Comparison of ENCODE assay signal across 29 cellular contexts in the genomic region with DNA sequence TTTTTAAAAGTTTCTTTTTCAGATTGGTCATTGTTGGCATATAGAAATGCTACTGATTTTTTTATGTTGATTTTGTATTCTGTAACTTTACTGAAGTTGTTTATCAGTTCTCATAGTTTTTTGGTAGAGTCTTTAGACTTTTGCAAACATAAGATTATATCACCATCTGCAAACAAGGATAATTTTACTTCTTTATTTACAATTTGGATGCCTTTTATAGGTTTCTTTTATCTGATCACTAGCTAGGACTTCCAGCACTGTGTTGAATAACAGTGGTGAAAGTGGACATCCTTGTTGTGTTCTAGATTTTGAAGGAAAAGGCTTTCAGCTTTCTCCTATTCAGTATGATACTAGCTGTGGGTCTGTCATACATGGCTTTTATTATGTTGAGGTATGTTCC.
"Had no signal": no experiment of that assay in that cellular context is flagged by ENCODE, and none has a peak within 500 bp of the region (broad histone marks: within the 10 kb centered on the region; RNA-seq: fewer than 3 reads in every experiment).

No MANE protein-coding gene starts in this region.

- H3K4me3 ChIP-seq: ascending aorta, cardiac muscle cell had no signal

- H3K27ac ChIP-seq: ascending aorta, cardiac muscle cell, WERI-Rb-1 had no signal

- ATAC-seq: activated CD4-positive, alpha-beta T cell treated with anti-CD3 and anti-CD28 coated beads for 36 hours; activated CD4-positive, CD25-positive, alpha-beta regulatory T cell treated with anti-CD3 and anti-CD28 coated beads, Interleukin-2, amount 50 U/mL, for 24 hours; activated CD8-positive, alpha-beta memory T cell treated with anti-CD3 and anti-CD28 coated beads, Interleukin-2, amount 10 ng/mL, durations not matched to agents 7 days and 5 days; activated CD8-positive, alpha-beta T cell treated with anti-CD3 and anti-CD28 coated beads, Interleukin-2, amount 10 ng/mL, durations not matched to agents 7 days and 5 days; activated naive CD8-positive, alpha-beta T cell treated with anti-CD3 and anti-CD28 coated beads, Interleukin-2, amount 50 U/mL, for 24 hours; WTC11 had no signal

- DNase-seq: activated CD4-positive, alpha-beta memory T cell treated with anti-CD3 and anti-CD28 coated beads, Interleukin-2, amount 10 ng/mL, durations not matched to agents 7 days and 5 days; activated CD4-positive, alpha-beta T cell treated with anti-CD3 and anti-CD28 coated beads for 1 hour; activated CD4-positive, alpha-beta T cell treated with anti-CD3 and anti-CD28 coated beads for 36 hours; activated CD4-positive, alpha-beta T cell treated with anti-CD3 and anti-CD28 coated beads for 48 hours; activated CD4-positive, alpha-beta T cell treated with anti-CD3 and anti-CD28 coated beads, Interleukin-2, amount 10 ng/mL, durations not matched to agents 7 days and 5 days; activated CD4-positive, alpha-beta T cell treated with anti-CD3 and anti-CD28 coated beads, Interleukin-2, amount 50 U/mL, for 48 hours; activated CD4-positive, CD25-positive, alpha-beta regulatory T cell; activated CD8-positive, alpha-beta memory T cell treated with anti-CD3 and anti-CD28 coated beads for 24 hours; activated CD8-positive, alpha-beta memory T cell treated with anti-CD3 and anti-CD28 coated beads, Interleukin-2, amount 10 ng/mL, durations not matched to agents 7 days and 5 days; activated CD8-positive, alpha-beta memory T cell treated with anti-CD3 and anti-CD28 coated beads, Interleukin-2, amount 50 U/mL, for 48 hours; activated CD8-positive, alpha-beta T cell treated with anti-CD3 and anti-CD28 coated beads, Interleukin-2, amount 10 ng/mL, durations not matched to agents 7 days and 5 days; activated effector memory CD4-positive, alpha-beta T cell treated with Interleukin-2 at 50 U/mL for 16 hours; activated gamma-delta T cell; activated naive CD4-positive, alpha-beta T cell treated with anti-CD3 and anti-CD28 coated beads, Interleukin-2, amount 10 ng/mL, durations not matched to agents 7 days and 5 days; activated naive CD4-positive, alpha-beta T cell treated with Interleukin-2 at 50 U/mL for 16 hours; activated naive CD8-positive, alpha-beta T cell treated with anti-CD3 and anti-CD28 coated beads, Interleukin-2, amount 10 ng/mL, durations not matched to agents 7 days and 5 days; activated naive CD8-positive, alpha-beta T cell treated with anti-CD3 and anti-CD28 coated beads, Interleukin-2, amount 50 U/mL, for 24 hours; activated T-cell treated with anti-CD3 and anti-CD28 coated beads, Interleukin-2, amount 50 U/mL, for 24 hours; amygdala; anterior cingulate cortex; caudate nucleus; T-helper 1 cell; T-helper 2 cell; T-helper 9 cell; WERI-Rb-1 had no signal
